ENCODE assay signal across 8 cellular contexts in genomic region chr6:69813508-69813907, GRCh38. TPM values are rescaled to one million over a fixed set of nuclear protein-coding genes. Genes with fewer than 3 reads are reported as not detected.
DNase-seq lines count a peak whose midpoint lies in the region; ATAC-seq lines count a peak whose summit lies in the region.

No MANE protein-coding gene starts in this region.

- DNase-seq in OCI-M1 (lab: John Stamatoyannopoulos, UW), result peak; percentile 71
- peak; percentile 28 for DNase-seq in naive B cell
- DNase-seq in GM19238 (ENCODE audit: insufficient read length, low spot score), result no peak
- DNase-seq in amygdala (lab: John Stamatoyannopoulos, UW), result no peak
- DNase-seq in cerebellar nuclear complex (lab: John Stamatoyannopoulos, UW), result no peak
- DNase-seq in hippocampal formation (lab: John Stamatoyannopoulos, UW), result no peak

- H3K4me3 Mint-ChIP-seq in naive B cell, result peak overlapping the region; percentile 34 to 83 (median 74)

- H3K36me3 Mint-ChIP-seq in naive B cell, result peaks cover 0 to 5% of the 10 kb centered on the region in 2 donors

- H3K27me3 Mint-ChIP-seq in naive B cell, result no peaks in the 10 kb centered on the region

- peaks cover 63 to 73% (median 68%) of the 10 kb centered on the region in 3 donors for H3K4me1 Mint-ChIP-seq in naive B cell

- ATAC-seq in GM18868 (IDR thresholded peaks at IDR 0.05; ENCODE audit: unreplicated experiment) (peak; percentile 44), HG02763 (IDR thresholded peaks at IDR 0.05; ENCODE audit: unreplicated experiment) (peak; percentile 36), naive B cell (ENCODE audit: low read depth in 2 of 2) (peak; percentile 72 to 82)

- peak overlapping the region; percentile 78 to 98 (median 96) for H3K27ac Mint-ChIP-seq in naive B cell

- peaks cover 0 to 3% (median 0%) of the 10 kb centered on the region in 7 donors for H3K9me3 Mint-ChIP-seq in naive B cell

RNA-seq across cellular contexts. Expression of gene LMBRD1, which starts 16.7 kb away (rescaled TPM):
- 100 to 1,000 TPM in 1 of 6 donors, 10 to 100 TPM in 5; 72.2 to 116 (median 84.1) TPM for polyA plus RNA-seq in naive B cell (ENCODE audit: low read depth in 6 of 6)

RNA-seq across cellular contexts. Expression of gene COL19A1, which starts 52.8 kb away (rescaled TPM):
- 10 to 100 TPM; 14.1 to 47.3 (median 31.9) TPM for polyA plus RNA-seq in naive B cell (ENCODE audit: low read depth in 6 of 6)

Comparison
In these comparisons a context has a peak if more than half of its experiments do, and no peak if none do; other contexts are left out.
1. DNase-seq: peak in OCI-M1 (single experiment) and naive B cell (single experiment); none in GM19238 (single experiment), amygdala (0 of 56), cerebellar nuclear complex (0 of 2) and hippocampal formation (0 of 2).
2. Peak in every context shown above with its lines, with median percentiles within 50 percentile points of each other: ATAC-seq.